In the genomic region with DNA sequence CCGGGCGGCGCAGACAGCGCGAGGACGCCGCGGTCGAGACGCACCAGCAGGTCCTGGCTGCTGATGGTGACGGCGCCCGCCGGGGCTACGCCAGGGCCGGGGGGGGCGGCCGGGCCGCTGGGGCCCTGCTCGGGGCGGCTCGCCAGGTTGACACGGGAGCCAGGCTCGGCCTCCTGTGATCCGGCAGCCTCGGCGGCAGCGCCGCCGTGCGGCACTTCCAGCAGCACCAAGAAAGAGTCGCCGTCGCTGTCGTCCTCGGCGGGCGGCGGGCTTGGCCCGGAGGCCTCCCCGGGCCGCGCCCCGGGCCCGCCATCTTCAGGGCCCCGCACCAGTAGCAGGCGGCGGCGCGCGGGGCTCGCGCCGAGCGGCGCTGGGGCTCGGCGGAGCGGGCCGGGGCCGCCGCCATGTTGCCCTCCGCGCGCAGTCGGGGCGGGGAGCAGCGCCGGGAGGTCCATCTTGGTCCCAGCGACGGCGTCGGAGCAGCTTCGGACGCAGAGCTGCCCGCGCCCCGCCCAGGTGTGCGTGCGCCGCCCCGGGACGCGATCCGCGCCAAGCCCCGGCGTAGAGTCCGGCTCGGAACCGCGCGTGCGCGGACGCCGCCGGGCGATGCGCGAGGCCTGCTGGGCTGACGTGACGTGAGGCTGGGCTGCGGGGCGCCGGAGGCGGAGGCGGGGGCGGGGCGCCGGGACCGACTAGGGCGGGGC, we compare ENCODE assay signal across 8 cellular contexts. TPM values are rescaled to one million over a fixed set of nuclear protein-coding genes. Genes with fewer than 3 reads are reported as not detected.
DNase-seq lines count a peak whose midpoint lies in the region; ATAC-seq and TF ChIP-seq lines count a peak whose summit lies in the region.

Gene ZXDC (minus strand): TSS at position 481 of the 704 bp plus-strand sequence. CDS start 26 bp downstream, at position 455.

- ATAC-seq in GM23338, result peak; percentile 60
- ATAC-seq in activated T-helper 17 cell treated with anti-CD3 and anti-CD28 coated beads, Interleukin-2, amount 50 U/mL, for 72 hours (replicated peaks), result peak; percentile 88
- peak; percentile 82 to 94 (median 85) for ATAC-seq in natural killer cell

- H4K20me1 ChIP-seq in GM23338 (replicated peaks; ENCODE audit: insufficient read depth), result peaks cover 35% of the 10 kb centered on the region
- H4K20me1 ChIP-seq in fibroblast of lung (ENCODE audit: control insufficient read depth, extremely low read depth, insufficient read depth, low read length), result no peaks in the 10 kb centered on the region

- H3K9me3 Mint-ChIP-seq in GM23338 (no peaks in the 10 kb centered on the region; the same call in 2 of the 3 replicates), natural killer cell (no peaks in the 10 kb centered on the region)
- no peaks in the 10 kb centered on the region for H3K9me3 Mint-ChIP-seq in activated T-helper 17 cell treated with anti-CD3 and anti-CD28 coated beads, Interleukin-2, amount 50 U/mL, for 72 hours

- no peaks in the 10 kb centered on the region for H3K9me3 ChIP-seq in fibroblast of lung (ENCODE audit: control insufficient read depth, insufficient read depth, low read depth, low read length)

- peak within 1 kb of the TSS; percentile 91 for H3K4me3 Mint-ChIP-seq in GM23338
- H3K4me3 Mint-ChIP-seq in activated T-helper 17 cell treated with anti-CD3 and anti-CD28 coated beads, Interleukin-2, amount 50 U/mL, for 72 hours, result peak within 1 kb of the TSS; percentile 84
- H3K4me3 Mint-ChIP-seq in natural killer cell, result peak within 1 kb of the TSS; percentile 79

- H3K36me3 Mint-ChIP-seq in GM23338 (ENCODE audit: low read depth), result peaks cover 29% of the 10 kb centered on the region
- H3K36me3 Mint-ChIP-seq in activated T-helper 17 cell treated with anti-CD3 and anti-CD28 coated beads, Interleukin-2, amount 50 U/mL, for 72 hours (ENCODE audit: low read depth), result peaks cover 43% of the 10 kb centered on the region
- no peaks in the 10 kb centered on the region for H3K36me3 Mint-ChIP-seq in natural killer cell

- peak within 1 kb of the TSS; percentile 93 for H3K4me2 ChIP-seq in GM23338
- H3K4me2 ChIP-seq in fibroblast of lung (ENCODE audit: extremely low read depth, insufficient read depth, low read length), result peak within 1 kb of the TSS; percentile 99

- H3K4me3 ChIP-seq in GM23338, result peak within 1 kb of the TSS; percentile 85
- peak within 1 kb of the TSS; percentile 83 to 91 (median 86) for H3K4me3 ChIP-seq in fibroblast of lung (replicated peaks in 1 of 4; ENCODE audit: control extremely low read depth in 1 of 4, insufficient read depth in 1 of 4, low read depth in 3 of 4, low read length in 4 of 4)

- H3F3A ChIP-seq in GM23338 (replicated peaks; ENCODE audit: low read depth), result no peaks in the 10 kb centered on the region

- POLR2A ChIA-PET in RWPE1 (lab: Yijun Ruan, JAX; ENCODE audit: low non-redundant PET), result interaction anchor here (0.6 to 0.8 kb wide), 2 partner anchors 255 to 436 kb away, joined by 3 to 4 read pairs; no protein-coding TSS in a partner anchor

- no peaks in the 10 kb centered on the region for H3K27me3 ChIP-seq in GM23338 (ENCODE audit: insufficient read depth)
- no peaks in the 10 kb centered on the region for H3K27me3 ChIP-seq in fibroblast of lung (ENCODE audit: control insufficient read depth, insufficient read depth, low read length)

- peaks cover 12% of the 10 kb centered on the region for H3K36me3 ChIP-seq in GM23338 (ENCODE audit: insufficient read depth)
- no peaks in the 10 kb centered on the region for H3K36me3 ChIP-seq in fibroblast of lung (ENCODE audit: control insufficient read depth, insufficient read depth, low read length)

- H3K27ac Mint-ChIP-seq in GM23338 (peak within 1 kb of the TSS; percentile 82), natural killer cell (peak within 1 kb of the TSS; percentile 80 to 88)
- H3K27ac Mint-ChIP-seq in activated T-helper 17 cell treated with anti-CD3 and anti-CD28 coated beads, Interleukin-2, amount 50 U/mL, for 72 hours, result peak within 1 kb of the TSS; percentile 87

- peak within 1 kb of the TSS; percentile 69; the same call in 1 of the 2 replicates for H3K27ac ChIP-seq in GM23338 (ENCODE audit: low read depth)
- H3K27ac ChIP-seq in RWPE1, result peak within 1 kb of the TSS; percentile 93
- H3K27ac ChIP-seq in fibroblast of lung (ENCODE audit: insufficient read depth, low read length), result peak within 1 kb of the TSS; percentile 68

- peak; percentile 93 for DNase-seq in EL
- DNase-seq in GM23338 (ENCODE audit: low spot score), result peak; percentile 89
- DNase-seq in LHCN-M2 (ENCODE audit: low read depth), result peak; percentile 91
- DNase-seq in RWPE1 (ENCODE audit: low spot score), result peak; percentile 98
- DNase-seq in fibroblast of lung (ENCODE audit: low read depth in 2 of 2), result peak; percentile 87 to 93
- DNase-seq in natural killer cell, result peak; percentile 87
- DNase-seq in stimulated activated naive CD4-positive, alpha-beta T cell (lab: John Stamatoyannopoulos, UW), result peak; percentile 86 to 91 (median 88)

- H3K9ac ChIP-seq in fibroblast of lung (ENCODE audit: insufficient read depth, low read length), result peak within 1 kb of the TSS; percentile 82

- CTCF ChIA-PET in RWPE1 (lab: Yijun Ruan, JAX), result interaction anchor here (0.6 to 0.8 kb wide), 3 partner anchors 46 to 967 kb away, joined by 3 to 4 read pairs (median 3); no protein-coding TSS in a partner anchor

- no peaks in the 10 kb centered on the region for H3K9me2 ChIP-seq in GM23338 (ENCODE audit: insufficient read depth)

- TF ChIP-seq CTCF in GM23338 (conservative IDR thresholded peaks at IDR 0.05; ENCODE audit: low read depth in 2 of 2) (peak in 1 of 2 experiments; percentile 50; a peak in 2 of 4 replicates), RWPE1 (conservative IDR thresholded peaks at IDR 0.05; ENCODE audit: low read depth) (peak; percentile 70), fibroblast of lung (conservative IDR thresholded peaks at IDR 0.05 in 1 of 2, IDR thresholded peaks at IDR 0.05 in 1 of 2; ENCODE audit: low read depth in 1 of 2, low read length in 2 of 2) (peak; percentile 21 to 38), natural killer cell (IDR thresholded peaks at IDR 0.05) (no peak)

- H3K79me2 ChIP-seq in GM23338 (replicated peaks; ENCODE audit: insufficient read depth) (peaks cover 43% of the 10 kb centered on the region), fibroblast of lung (ENCODE audit: control insufficient read depth, insufficient read depth, low read length) (peaks cover 32% of the 10 kb centered on the region)

- H2AFZ ChIP-seq in GM23338 (peak within 1 kb of the TSS; percentile 92), fibroblast of lung (ENCODE audit: low read length) (peak within 1 kb of the TSS; percentile 100)

- H3K4me1 ChIP-seq in GM23338 (ENCODE audit: insufficient read depth) (peaks cover 18% of the 10 kb centered on the region), fibroblast of lung (ENCODE audit: control insufficient read depth, extremely low read depth, insufficient read depth, low read length) (peaks cover 7% of the 10 kb centered on the region)

- H3K27me3 Mint-ChIP-seq in GM23338 (ENCODE audit: insufficient read depth, low read depth, poor library complexity), result peaks cover 2% of the 10 kb centered on the region
- H3K27me3 Mint-ChIP-seq in activated T-helper 17 cell treated with anti-CD3 and anti-CD28 coated beads, Interleukin-2, amount 50 U/mL, for 72 hours, result no peaks in the 10 kb centered on the region
- no peaks in the 10 kb centered on the region for H3K27me3 Mint-ChIP-seq in natural killer cell (ENCODE audit: low read depth in 2 of 2)

- intact Hi-C loops in natural killer cell (cut with micrococcal nuclease), result loop anchor here (5.0 kb wide), 1 partner anchor 558 kb away; no protein-coding TSS in a partner anchor

- H3K4me1 Mint-ChIP-seq in GM23338 (peaks cover 37% of the 10 kb centered on the region), natural killer cell (peaks cover 29 to 49% of the 10 kb centered on the region in 2 donors)
- H3K4me1 Mint-ChIP-seq in activated T-helper 17 cell treated with anti-CD3 and anti-CD28 coated beads, Interleukin-2, amount 50 U/mL, for 72 hours, result peaks cover 29% of the 10 kb centered on the region

TF ChIP-seq in GM23338, 12 proteins besides CTCF, POLR2A, EP300 and RAD21:
- peak; percentile 73 for TF ChIP-seq POLR2AphosphoS5 (IDR thresholded peaks at IDR 0.05; ENCODE audit: low read depth)
- TF ChIP-seq CREB1 (CRISPR knock-in tag; IDR thresholded peaks at IDR 0.05; ENCODE audit: low read depth), result peak; percentile 67
- TF ChIP-seq ZNF331 (CRISPR knock-in tag; IDR thresholded peaks at IDR 0.05; ENCODE audit: low read depth), result no peak

RNA-seq across cellular contexts. Expression of gene ZXDC, which starts in this region (rescaled TPM):
- total RNA-seq in GM23338 (2014; rRNA removed; shearing (Covaris generic)), result 43.5 and 45.1 TPM in 2 replicates
- polyA plus RNA-seq in GM23338 (2016; fragmentation: Nextera tagmentation; extraction: Ambion mirVana) (5.7 and 6.5 TPM in 2 replicates), fibroblast of lung (5.9 and 6.2 TPM in 2 replicates)
- total RNA-seq in LHCN-M2 (2014; rRNA removed) (14.5 and 16.8 TPM in 2 replicates), fibroblast of lung (16.4 and 17.8 TPM in 2 replicates), natural killer cell (10 to 100 TPM; 56.1 to 70.2 (median 68.4) TPM)
- polyA plus RNA-seq in LHCN-M2 (2012), result 7.2 TPM
- 10 to 100 TPM; 26.5 to 27.0 TPM for total RNA-seq in activated T-helper 17 cell treated with anti-CD3 and anti-CD28 coated beads, Interleukin-2, amount 50 U/mL, for 72 hours
- 6.3 and 7.1 TPM in 2 replicates for polyA plus RNA-seq in fibroblast of lung (2012)
- 25.5 and 39.1 TPM in 2 replicates for polyA minus RNA-seq in fibroblast of lung (ENCODE audit: low replicate concordance)

Comparison
In these comparisons a context has a peak if more than half of its experiments do, and no peak if none do; other contexts are left out.
1. Peak in every context shown above with its lines: DNase-seq, ATAC-seq, H3K4me3 ChIP-seq and H3K27ac ChIP-seq.